Comparison of ENCODE assay signal across 17 cellular contexts in the genomic region with DNA sequence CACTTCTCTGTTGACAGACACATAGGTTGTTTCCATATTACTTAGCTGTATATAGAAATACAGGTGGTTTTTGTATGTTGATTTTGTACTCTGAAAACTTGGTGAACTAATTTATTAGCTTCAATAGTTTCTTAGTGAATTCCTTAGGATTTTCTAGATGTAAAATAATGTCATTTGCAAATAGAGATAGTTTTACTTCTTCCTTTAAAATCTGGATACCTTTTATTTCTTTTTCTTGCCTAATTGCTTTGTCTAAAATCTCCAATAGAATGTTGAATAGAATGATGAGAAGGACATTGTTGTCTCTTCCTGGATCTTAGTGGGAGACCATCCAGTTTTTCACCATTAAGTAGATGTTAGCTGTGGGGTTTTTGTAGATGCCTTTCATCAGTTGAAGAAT. TPM values are rescaled to one million over a fixed set of nuclear protein-coding genes. Genes with fewer than 3 reads are reported as not detected.
DNase-seq lines count a peak whose midpoint lies in the region; ATAC-seq, FAIRE-seq and TF ChIP-seq lines count a peak whose summit lies in the region.
"Had no signal": no experiment of that assay in that cellular context is flagged by ENCODE, and none has a peak within 500 bp of the region (broad histone marks: within the 10 kb centered on the region; RNA-seq: fewer than 3 reads in every experiment).

No MANE protein-coding gene starts in this region.

- no peak overlapping the region for H3K27ac ChIP-seq in CD4-positive, alpha-beta T cell (ENCODE audit: low read depth, low read length)
- H3K27ac ChIP-seq in HEK293 (ENCODE audit: extremely low read depth, low read depth, low read length) (no peak overlapping the region), astrocyte (ENCODE audit: low read depth, low read length) (no peak overlapping the region), Peyer's patch (no peak overlapping the region)
- H3K27ac ChIP-seq: A549, C4-2B had no signal

- H3K4me1 Mint-ChIP-seq in CD4-positive, alpha-beta T cell (ENCODE audit: low read depth) = peaks cover 33% of the 10 kb centered on the region
- H3K4me1 Mint-ChIP-seq in astrocyte (ENCODE audit: low read depth, unreplicated experiment) (peaks cover 6% of the 10 kb centered on the region), natural killer cell (peaks cover 35 to 48% of the 10 kb centered on the region in 2 donors)

- no peak overlapping the region for H3K4me3 ChIP-seq in HEK293 (ENCODE audit: low read depth, low read length)
- no peak overlapping the region for H3K4me3 ChIP-seq in astrocyte (ENCODE audit: insufficient read depth, low read depth, low read length)
- H3K4me3 ChIP-seq in Peyer's patch = no peak overlapping the region
- H3K4me3 ChIP-seq: A549 had no signal

- H4K20me1 ChIP-seq in astrocyte (ENCODE audit: insufficient read depth, low read length) = peaks cover 4% of the 10 kb centered on the region

- H3K4me1 ChIP-seq in HEK293 (ENCODE audit: control insufficient read depth, insufficient read depth, low read length) (no peaks in the 10 kb centered on the region), astrocyte (ENCODE audit: insufficient read depth, low read length) (no peaks in the 10 kb centered on the region), Peyer's patch (no peaks in the 10 kb centered on the region)
- H3K4me1 ChIP-seq: A549, BE2C, Caco-2 had no signal

- H3K27me3 ChIP-seq in CD4-positive, alpha-beta T cell (ENCODE audit: control insufficient read depth, insufficient read depth, low read length) = no peaks in the 10 kb centered on the region
- H3K27me3 ChIP-seq in astrocyte (ENCODE audit: insufficient read depth, low read length) (no peaks in the 10 kb centered on the region), Peyer's patch (no peaks in the 10 kb centered on the region)
- H3K27me3 ChIP-seq: BE2C had no signal

- no peak overlapping the region for H3K9ac ChIP-seq in astrocyte (ENCODE audit: low read length)

- H3K27me3 Mint-ChIP-seq in CD4-positive, alpha-beta T cell = peaks cover 8% of the 10 kb centered on the region
- H3K27me3 Mint-ChIP-seq in astrocyte (ENCODE audit: low read depth, unreplicated experiment) = no peaks in the 10 kb centered on the region
- H3K27me3 Mint-ChIP-seq in natural killer cell (ENCODE audit: low read depth in 2 of 2) = no peaks in the 10 kb centered on the region

- peaks cover 0 to 13% of the 10 kb centered on the region in 2 experiments; a peak in 1 of 3 replicates for H3K36me3 ChIP-seq in HEK293 (ENCODE audit: control insufficient read depth in 2 of 2, insufficient read depth in 1 of 2, low read length in 2 of 2)
- H3K36me3 ChIP-seq in astrocyte (ENCODE audit: insufficient read depth, low read length) = no peaks in the 10 kb centered on the region
- peaks cover 0 to 3% (median 0%) of the 10 kb centered on the region in 3 donors for H3K36me3 ChIP-seq in Peyer's patch

- no peak overlapping the region for H3K27ac Mint-ChIP-seq in CD4-positive, alpha-beta T cell
- no peak overlapping the region for H3K27ac Mint-ChIP-seq in astrocyte (ENCODE audit: unreplicated experiment)
- peak overlapping the region; percentile 23 to 74 for H3K27ac Mint-ChIP-seq in natural killer cell
- H3K27ac Mint-ChIP-seq: H9 had no signal

- H3K36me3 Mint-ChIP-seq in CD4-positive, alpha-beta T cell (ENCODE audit: low read depth) = peaks cover 47% of the 10 kb centered on the region
- H3K36me3 Mint-ChIP-seq in astrocyte (ENCODE audit: low read depth, unreplicated experiment) = peaks cover 24% of the 10 kb centered on the region
- peaks cover 20% of the 10 kb centered on the region for H3K36me3 Mint-ChIP-seq in natural killer cell

- peaks cover 23% of the 10 kb centered on the region for H3K79me2 ChIP-seq in astrocyte (ENCODE audit: insufficient read depth, low read length)

- DNase-seq in CD4-positive, alpha-beta T cell = no peak
- no peak for DNase-seq in astrocyte (ENCODE audit: low read depth)
- no peak for DNase-seq in natural killer cell
- DNase-seq in stimulated activated CD4-positive, alpha-beta T cell treated with anti-CD3 and anti-CD28 coated beads, Interleukin-12 subunit alpha, Interleukin-12 subunit beta, amount 100 ng/mL, for 4 hours = no peak
- no peak for DNase-seq in Peyer's patch
- DNase-seq: BE2C; Caco-2; CD8-positive, alpha-beta memory T cell; DMS53; GF-D8; GOT3; H9 had no signal

- no peak for ATAC-seq in CD4-positive, alpha-beta T cell (ENCODE audit: poor library complexity)
- ATAC-seq in natural killer cell (no peak), GM18511 (IDR thresholded peaks at IDR 0.05; ENCODE audit: unreplicated experiment) (no peak), GM21619 (IDR thresholded peaks at IDR 0.05; ENCODE audit: unreplicated experiment) (no peak)
- ATAC-seq: A549 had no signal

- no peak for FAIRE-seq in astrocyte (lab: Jason Lieb, UNC)
- FAIRE-seq: A549 had no signal

- no peak for TF ChIP-seq POLR2A in Peyer's patch (IDR thresholded peaks at IDR 0.05)

- peaks cover 11% of the 10 kb centered on the region for H3K9me3 ChIP-seq in CD4-positive, alpha-beta T cell (ENCODE audit: control insufficient read depth, low read length)
- no peaks in the 10 kb centered on the region for H3K9me3 ChIP-seq in HEK293 (ENCODE audit: control insufficient read depth, insufficient read depth, low read depth, low read length)
- H3K9me3 ChIP-seq in astrocyte (ENCODE audit: insufficient read depth, low read depth, low read length) = peaks cover 13% of the 10 kb centered on the region
- H3K9me3 ChIP-seq in Peyer's patch = peaks cover 0 to 3% (median 0%) of the 10 kb centered on the region in 4 donors
- H3K9me3 ChIP-seq: BE2C had no signal

- H3K4me3 Mint-ChIP-seq in CD4-positive, alpha-beta T cell = peak overlapping the region; percentile 66
- H3K4me3 Mint-ChIP-seq in astrocyte (ENCODE audit: unreplicated experiment) (peak overlapping the region; percentile 25), natural killer cell (peak overlapping the region; percentile 88)
- H3K4me3 Mint-ChIP-seq: H9 had no signal

- no peak for TF ChIP-seq CTCF in CD4-positive, alpha-beta T cell (IDR thresholded peaks at IDR 0.05)
- TF ChIP-seq CTCF in HEK293 (tag by site-specific recombination; IDR thresholded peaks at IDR 0.05) (no peak), astrocyte (IDR thresholded peaks at IDR 0.05; ENCODE audit: insufficient read depth, low read depth, low read length) (no peak), natural killer cell (IDR thresholded peaks at IDR 0.05) (no peak), Peyer's patch (IDR thresholded peaks at IDR 0.05) (no peak)

- H3K4me2 ChIP-seq in astrocyte (ENCODE audit: low read length) = no peak overlapping the region
- H3K4me2 ChIP-seq: A549 had no signal

- CTCF ChIA-PET in CD4-positive, alpha-beta T cell (lab: Charles Lee) = no interaction called here
- CTCF ChIA-PET in HEK293 (lab: Yijun Ruan, JAX) = no interaction called here

- no peak overlapping the region for H2AFZ ChIP-seq in astrocyte (ENCODE audit: low read depth, low read length)

- POLR2A ChIA-PET in CD4-positive, alpha-beta T cell (lab: Charles Lee) = no interaction called here
- POLR2A ChIA-PET in HEK293 (lab: Yijun Ruan, JAX) = no interaction called here

- intact Hi-C loops in CD4-positive, alpha-beta T cell (cut with DNase I, micrococcal nuclease) = no loop called here
- intact Hi-C loops in natural killer cell (cut with micrococcal nuclease) = no loop called here

- H3K9me3 Mint-ChIP-seq in CD4-positive, alpha-beta T cell = no peaks in the 10 kb centered on the region
- H3K9me3 Mint-ChIP-seq in astrocyte (ENCODE audit: unreplicated experiment) (peaks cover 5% of the 10 kb centered on the region), natural killer cell (peaks cover 0 to 2% of the 10 kb centered on the region in 2 donors)

TF ChIP-seq in HEK293, 187 proteins besides CTCF, POLR2A, EP300 and RAD21:
- TF ChIP-seq ZNF521 (tag by site-specific recombination; IDR thresholded peaks at IDR 0.05) (no peak), SETDB1 (IDR thresholded peaks at IDR 0.05; ENCODE audit: insufficient read length, low read length) (peak; percentile 70), ZNF514 (tag by site-specific recombination; IDR thresholded peaks at IDR 0.05) (peak; percentile 63; the same call in 1 of the 2 replicates), REPIN1 (tag by site-specific recombination; IDR thresholded peaks at IDR 0.05; ENCODE audit: low read depth) (no peak)
- TF ChIP-seq, protein P1, sequence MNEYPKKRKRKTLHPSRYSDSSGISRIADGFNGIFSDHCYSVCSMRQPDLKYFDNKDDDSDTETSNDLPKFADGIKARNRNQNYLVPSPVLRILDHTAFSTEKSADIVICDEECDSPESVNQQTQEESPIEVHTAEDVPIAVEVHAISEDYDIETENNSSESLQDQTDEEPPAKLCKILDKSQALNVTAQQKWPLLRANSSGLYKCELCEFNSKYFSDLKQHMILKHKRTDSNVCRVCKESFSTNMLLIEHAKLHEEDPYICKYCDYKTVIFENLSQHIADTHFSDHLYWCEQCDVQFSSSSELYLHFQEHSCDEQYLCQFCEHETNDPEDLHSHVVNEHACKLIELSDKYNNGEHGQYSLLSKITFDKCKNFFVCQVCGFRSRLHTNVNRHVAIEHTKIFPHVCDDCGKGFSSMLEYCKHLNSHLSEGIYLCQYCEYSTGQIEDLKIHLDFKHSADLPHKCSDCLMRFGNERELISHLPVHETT (tag by site-specific recombination; IDR thresholded peaks at IDR 0.05) = no peak

RNA-seq across cellular contexts. Expression of a gene that starts 18.7 kb away (rescaled TPM):
- 10 to 100 TPM; 14.9 to 18.4 TPM for total RNA-seq in CD4-positive, alpha-beta T cell
- 32.7 and 34.5 TPM in 2 replicates for total RNA-seq in astrocyte
- 10 to 100 TPM; 25.5 to 28.3 (median 26.9) TPM for total RNA-seq in natural killer cell
- 10 to 100 TPM; 18.2 to 79.2 (median 22.7) TPM for total RNA-seq in Peyer's patch

Comparison
In these comparisons a context has a peak if more than half of its experiments do, and no peak if none do; other contexts are left out.
1. H3K27ac Mint-ChIP-seq: peak in natural killer cell (2 of 2); none in CD4-positive, alpha-beta T cell (single experiment) and astrocyte (single experiment).
2. H3K4me3 Mint-ChIP-seq: peak in every context shown above with its lines; median percentile 88 in natural killer cell; 66 in CD4-positive, alpha-beta T cell; 25 in astrocyte.